20 cellular contexts compared by ENCODE assay signal in the genomic region with DNA sequence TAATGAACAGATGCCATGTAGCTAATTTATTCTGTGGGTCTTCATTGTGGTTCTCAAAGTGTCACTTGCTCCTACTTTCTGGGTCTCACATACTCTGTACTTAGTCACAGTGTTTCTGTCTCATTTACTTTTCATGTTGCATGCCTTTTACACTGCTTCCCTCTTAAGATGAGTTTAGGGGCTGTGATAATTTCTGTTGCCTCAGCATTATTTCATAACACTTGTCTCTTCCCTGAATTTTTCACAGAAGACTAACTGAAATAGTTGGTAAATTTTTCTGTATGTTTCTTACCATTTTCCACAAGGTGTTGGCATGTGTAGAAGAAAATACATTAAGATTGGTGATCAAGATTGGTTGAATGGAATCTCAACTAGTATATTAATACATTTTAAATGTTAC. TPM values are rescaled to one million over a fixed set of nuclear protein-coding genes. Genes with fewer than 3 reads are reported as not detected.
DNase-seq lines count a peak whose midpoint lies in the region; ATAC-seq, FAIRE-seq and TF ChIP-seq lines count a peak whose summit lies in the region.
"Had no signal": no experiment of that assay in that cellular context is flagged by ENCODE, and none has a peak within 500 bp of the region (broad histone marks: within the 10 kb centered on the region; RNA-seq: fewer than 3 reads in every experiment).

No MANE protein-coding gene starts in this region.

- H3K36me3 ChIP-seq in mammary epithelial cell (ENCODE audit: insufficient read depth, low read length) (peaks cover 5% of the 10 kb centered on the region), IMR-90 (ENCODE audit: control insufficient read depth, insufficient read depth, low read length) (peaks cover 6% of the 10 kb centered on the region)

- DNase-seq in MCF 10A (ENCODE audit: unreplicated experiment) (no peak), mammary epithelial cell (no peak), A549 (ENCODE audit: low read depth in 1 of 2, low spot score in 1 of 2) (no peak), IMR-90 (no peak), mesothelial cell of epicardium (ENCODE audit: low spot score in 2 of 2, unreplicated experiment in 2 of 2) (no peak), NCI-H446 treated with DMSO at 0.1 percent for 48 hours (lab: John Stamatoyannopoulos, UW) (no peak)
- DNase-seq: Caco-2; CD4-positive, CD25-positive, alpha-beta regulatory T cell; CD8-positive, alpha-beta T cell; DMS153; DND-41; GOT3; HFFc6 had no signal

- H3K4me2 ChIP-seq in mammary epithelial cell (ENCODE audit: insufficient read depth, low read depth, low read length) (no peak overlapping the region), A549 (no peak overlapping the region), IMR-90 (ENCODE audit: low read depth, low read length) (no peak overlapping the region)
- H3K4me2 ChIP-seq: BLaER1 had no signal

- no peak overlapping the region for H2AK5ac ChIP-seq in IMR-90 (ENCODE audit: low read depth, low read length)

- peak overlapping the region; percentile 54 for H3K27ac Mint-ChIP-seq in MCF 10A (ENCODE audit: low read depth, unreplicated experiment)
- H3K27ac Mint-ChIP-seq in mesothelial cell of epicardium = peak overlapping the region; percentile 17
- H3K27ac Mint-ChIP-seq: B cell; CD4-positive, CD25-positive, alpha-beta regulatory T cell; CD8-positive, alpha-beta T cell; HFFc6 had no signal

- H3K4me1 ChIP-seq in mammary epithelial cell (ENCODE audit: insufficient read depth, low read length) (no peaks in the 10 kb centered on the region), A549 (peaks cover 23% of the 10 kb centered on the region), IMR-90 (ENCODE audit: control insufficient read depth, insufficient read depth, low read length) (no peaks in the 10 kb centered on the region)
- H3K4me1 ChIP-seq: BLaER1 had no signal

- in situ Hi-C loops in mammary epithelial cell (cut with MboI; ENCODE audit: low sequenced_read_pairs in 2 of 2) (no loop called here), IMR-90 (cut with MboI; ENCODE audit: low sequenced_read_pairs) (no loop called here)

- dilution Hi-C loops in mammary epithelial cell (cut with HindIII; ENCODE audit: low sequenced_read_pairs) = no loop called here
- dilution Hi-C loops in IMR-90 (cut with HindIII; ENCODE audit: low sequenced_read_pairs, unreplicated experiment) = no loop called here

- no peak for TF ChIP-seq CTCF in MCF 10A (IDR thresholded peaks at IDR 0.05; ENCODE audit: unreplicated experiment)
- TF ChIP-seq CTCF in mammary epithelial cell (conservative IDR thresholded peaks at IDR 0.05 in 1 of 2, IDR thresholded peaks at IDR 0.05 in 1 of 2; ENCODE audit: extremely low read depth in 1 of 2, insufficient read depth in 1 of 2, low read depth in 1 of 2, low read length in 2 of 2) = no peak
- no peak for TF ChIP-seq CTCF in A549 (IDR thresholded peaks at IDR 0.05)
- TF ChIP-seq CTCF in IMR-90 (conservative IDR thresholded peaks at IDR 0.05; ENCODE audit: low read depth, low read length) = no peak
- TF ChIP-seq CTCF in mesothelial cell of epicardium (IDR thresholded peaks at IDR 0.05; ENCODE audit: unreplicated experiment) = no peak

- H3K56ac ChIP-seq in IMR-90 (ENCODE audit: extremely low read depth, insufficient read depth, low read length) = no peak overlapping the region

- intact Hi-C loops in MCF 10A (cut with micrococcal nuclease) = no loop called here
- intact Hi-C loops in mammary epithelial cell (cut with micrococcal nuclease) = no loop called here
- intact Hi-C loops in IMR-90 (cut with micrococcal nuclease) = no loop called here

- peaks cover 66% of the 10 kb centered on the region for H3K36me3 Mint-ChIP-seq in MCF 10A (ENCODE audit: insufficient read depth, unreplicated experiment)
- H3K36me3 Mint-ChIP-seq in mesothelial cell of epicardium = peaks cover 30% of the 10 kb centered on the region

- no peak for TF ChIP-seq POLR2A in A549 (IDR thresholded peaks at IDR 0.05; ENCODE audit: low read length)
- TF ChIP-seq POLR2A in IMR-90 (IDR thresholded peaks at IDR 0.05; ENCODE audit: low read depth, low read length) = no peak

- no peak overlapping the region for H2AK9ac ChIP-seq in IMR-90 (replicated peaks; ENCODE audit: low read depth, low read length, poor library complexity)

- H3K27ac ChIP-seq in mammary epithelial cell (ENCODE audit: insufficient read depth, low read depth, low read length) (no peak overlapping the region), A549 (no peak overlapping the region), IMR-90 (ENCODE audit: insufficient read depth, low read length) (no peak overlapping the region)
- H3K27ac ChIP-seq: BLaER1, C4-2B had no signal

- H3K9me1 ChIP-seq in IMR-90 (ENCODE audit: insufficient read depth, low read length) = no peaks in the 10 kb centered on the region

- no peak overlapping the region for H2BK120ac ChIP-seq in IMR-90 (ENCODE audit: low read depth, low read length)

- ATAC-seq in A549 (no peak), IMR-90 (ENCODE audit: low read depth) (no peak)
- ATAC-seq: CD8-positive, alpha-beta T cell had no signal

- H3K9ac ChIP-seq in mammary epithelial cell (ENCODE audit: insufficient read depth, low read length) = no peak overlapping the region
- H3K9ac ChIP-seq in IMR-90 (ENCODE audit: low read depth, low read length) = no peak overlapping the region
- H3K9ac ChIP-seq: BLaER1 had no signal

- no peak overlapping the region for H4K5ac ChIP-seq in IMR-90 (ENCODE audit: low read depth, low read length)

- no peak overlapping the region for H2BK5ac ChIP-seq in IMR-90 (ENCODE audit: low read depth, low read length, poor library complexity, severe bottlenecking)

- H2AFZ ChIP-seq in mammary epithelial cell (ENCODE audit: low read depth, low read length) (no peak overlapping the region), IMR-90 (replicated peaks; ENCODE audit: low read length, poor library complexity) (no peak overlapping the region)

- H3K9me3 ChIP-seq in mammary epithelial cell (replicated peaks; ENCODE audit: insufficient read depth, low read length) (no peaks in the 10 kb centered on the region), A549 (no peaks in the 10 kb centered on the region), IMR-90 (ENCODE audit: control insufficient read depth, insufficient read depth, low read length) (no peaks in the 10 kb centered on the region)
- H3K9me3 ChIP-seq: BLaER1, Caco-2, HAP-1 had no signal

- no peak overlapping the region for H3K4me3 Mint-ChIP-seq in MCF 10A (ENCODE audit: unreplicated experiment)
- no peak overlapping the region for H3K4me3 Mint-ChIP-seq in mesothelial cell of epicardium
- H3K4me3 Mint-ChIP-seq: B cell; CD4-positive, CD25-positive, alpha-beta regulatory T cell; CD8-positive, alpha-beta T cell; HFFc6 had no signal

- no peak overlapping the region for H3K18ac ChIP-seq in IMR-90 (ENCODE audit: low read depth, low read length)

- H4K20me1 ChIP-seq in mammary epithelial cell (ENCODE audit: insufficient read depth, low read length) = no peaks in the 10 kb centered on the region
- no peaks in the 10 kb centered on the region for H4K20me1 ChIP-seq in IMR-90 (ENCODE audit: insufficient read depth, low read length)

- BruUV-seq in MCF 10A (replicated peaks; lab: Mats Ljungman, UMichigan) (no TSS peak), mammary epithelial cell (replicated peaks; lab: Mats Ljungman, UMichigan) (no TSS peak), IMR-90 (replicated peaks; lab: Mats Ljungman, UMichigan) (no TSS peak)

- TF ChIP-seq EP300 in A549 (IDR thresholded peaks at IDR 0.05) = no peak

- no peak overlapping the region for H3K14ac ChIP-seq in IMR-90 (replicated peaks; ENCODE audit: low read depth, low read length)

- H2BK15ac ChIP-seq in IMR-90 (ENCODE audit: low read depth, low read length) = no peak overlapping the region

- H3K4me1 Mint-ChIP-seq in MCF 10A (ENCODE audit: insufficient read depth, unreplicated experiment) = peaks cover 11% of the 10 kb centered on the region
- peaks cover 40% of the 10 kb centered on the region for H3K4me1 Mint-ChIP-seq in mesothelial cell of epicardium

- TF ChIP-seq RAD21 in A549 (conservative IDR thresholded peaks at IDR 0.05 in 1 of 2, IDR thresholded peaks at IDR 0.05 in 1 of 2) (no peak), IMR-90 (IDR thresholded peaks at IDR 0.05; ENCODE audit: low read length) (no peak)

- H3K27me3 ChIP-seq in mammary epithelial cell (ENCODE audit: insufficient read depth, low read length) (no peaks in the 10 kb centered on the region), IMR-90 (ENCODE audit: control insufficient read depth, insufficient read depth, low read length) (no peaks in the 10 kb centered on the region)
- H3K27me3 ChIP-seq: BLaER1 had no signal

- CTCF ChIA-PET in MCF 10A (lab: Yijun Ruan, JAX) = no interaction called here
- CTCF ChIA-PET in mammary epithelial cell (lab: Charles Lee; ENCODE audit: low non-redundant PET) = no interaction called here
- CTCF ChIA-PET in A549 (lab: Yijun Ruan, JAX) = no interaction called here
- CTCF ChIA-PET in IMR-90 (lab: Yijun Ruan, JAX) = no interaction called here

- no peaks in the 10 kb centered on the region for H3K27me3 Mint-ChIP-seq in MCF 10A (ENCODE audit: insufficient read depth, unreplicated experiment)
- H3K27me3 Mint-ChIP-seq in mesothelial cell of epicardium (ENCODE audit: low read depth) = no peaks in the 10 kb centered on the region
- H3K27me3 Mint-ChIP-seq: B cell; CD4-positive, CD25-positive, alpha-beta regulatory T cell had no signal

- H2BK20ac ChIP-seq in IMR-90 (ENCODE audit: low read depth, low read length) = no peak overlapping the region

- peaks cover 20% of the 10 kb centered on the region for H3K79me2 ChIP-seq in mammary epithelial cell (ENCODE audit: insufficient read depth, low read length)

- FAIRE-seq in A549 (lab: Jason Lieb, UNC) = peak; percentile 13
- FAIRE-seq: G401.6, GM12892, H54 had no signal

- no peak overlapping the region for H3K23ac ChIP-seq in IMR-90 (ENCODE audit: low read depth, low read length)

- H3K9me3 Mint-ChIP-seq in MCF 10A (ENCODE audit: unreplicated experiment) (no peaks in the 10 kb centered on the region), mesothelial cell of epicardium (no peaks in the 10 kb centered on the region)
- H3K9me3 Mint-ChIP-seq: CD4-positive, CD25-positive, alpha-beta regulatory T cell; CD8-positive, alpha-beta T cell; HFFc6 had no signal

- H3K79me1 ChIP-seq in IMR-90 (ENCODE audit: low read depth in 1 of 2, low read length in 2 of 2) = peaks cover 11 to 15% of the 10 kb centered on the region in 2 experiments; a peak in 3 of 4 replicates

- H3K4ac ChIP-seq in IMR-90 (ENCODE audit: low read depth, low read length) = no peak overlapping the region

- no peak overlapping the region for H4K8ac ChIP-seq in IMR-90 (ENCODE audit: low read depth in 2 of 2, low read length in 2 of 2)

- no peak overlapping the region for H4K91ac ChIP-seq in IMR-90 (ENCODE audit: insufficient read depth, low read depth, low read length)

- POLR2A ChIA-PET in MCF 10A (lab: Yijun Ruan, JAX) (no interaction called here), A549 (lab: Yijun Ruan, JAX) (no interaction called here), IMR-90 (lab: Charles Lee; ENCODE audit: unreplicated experiment) (no interaction called here)

- H3K4me3 ChIP-seq in mammary epithelial cell (replicated peaks in 1 of 3; ENCODE audit: insufficient read depth in 1 of 3, low read depth in 2 of 3, low read length in 3 of 3) (no peak overlapping the region), A549 (no peak overlapping the region), IMR-90 (ENCODE audit: insufficient read depth, low read depth, low read length) (no peak overlapping the region)
- H3K4me3 ChIP-seq: BLaER1, HAP-1 had no signal

RNA-seq across cellular contexts. Expression of gene DENND4C, which starts 59.6 kb away (rescaled TPM):
- total RNA-seq in MCF 10A (2022) (26.4 and 36.4 TPM in 2 replicates), mammary epithelial cell (10 to 100 TPM; 28.5 to 65.0 TPM), IMR-90 (2012; rRNA removed) (32.6 and 48.0 TPM in 2 replicates), mesothelial cell of epicardium (72.7 to 75.2 TPM (median 73.9 TPM) in 3 replicates)
- polyA plus RNA-seq in mammary epithelial cell (11.9 TPM), A549 (2011; rRNA removed) (40.9 and 44.1 TPM in 2 replicates), A549 (2017; fragmentation: RNase III; extraction: RNeasy Plus Mini Kit Qiagen cat#74134 plus additional on column Dnase treatment) (15.0 to 17.4 TPM (median 16.0 TPM) in 3 replicates), IMR-90 (2012; rRNA removed) (7.3 and 9.0 TPM in 2 replicates)
- 25.2 TPM for polyA minus RNA-seq in mammary epithelial cell
- 5.9 and 6.2 TPM in 2 replicates for polyA plus RNA-seq in A549 (2012; cell fraction: cytosol; rRNA removed)
- 6.8 and 7.7 TPM in 2 replicates for polyA plus RNA-seq in A549 (2012; cell fraction: nucleus; rRNA removed)
- polyA minus RNA-seq in A549 (2011; rRNA and poly(A)+ RNA removed) = 34.6 and 48.4 TPM in 2 replicates
- 2.0 and 2.1 TPM in 2 replicates for polyA plus RNA-seq in IMR-90 (2012; cell fraction: cytosol; rRNA removed)
- 2.8 and 14.5 TPM in 2 replicates for polyA plus RNA-seq in IMR-90 (2012; cell fraction: nucleus; rRNA removed; ENCODE audit: low replicate concordance)
